In the genomic region with DNA sequence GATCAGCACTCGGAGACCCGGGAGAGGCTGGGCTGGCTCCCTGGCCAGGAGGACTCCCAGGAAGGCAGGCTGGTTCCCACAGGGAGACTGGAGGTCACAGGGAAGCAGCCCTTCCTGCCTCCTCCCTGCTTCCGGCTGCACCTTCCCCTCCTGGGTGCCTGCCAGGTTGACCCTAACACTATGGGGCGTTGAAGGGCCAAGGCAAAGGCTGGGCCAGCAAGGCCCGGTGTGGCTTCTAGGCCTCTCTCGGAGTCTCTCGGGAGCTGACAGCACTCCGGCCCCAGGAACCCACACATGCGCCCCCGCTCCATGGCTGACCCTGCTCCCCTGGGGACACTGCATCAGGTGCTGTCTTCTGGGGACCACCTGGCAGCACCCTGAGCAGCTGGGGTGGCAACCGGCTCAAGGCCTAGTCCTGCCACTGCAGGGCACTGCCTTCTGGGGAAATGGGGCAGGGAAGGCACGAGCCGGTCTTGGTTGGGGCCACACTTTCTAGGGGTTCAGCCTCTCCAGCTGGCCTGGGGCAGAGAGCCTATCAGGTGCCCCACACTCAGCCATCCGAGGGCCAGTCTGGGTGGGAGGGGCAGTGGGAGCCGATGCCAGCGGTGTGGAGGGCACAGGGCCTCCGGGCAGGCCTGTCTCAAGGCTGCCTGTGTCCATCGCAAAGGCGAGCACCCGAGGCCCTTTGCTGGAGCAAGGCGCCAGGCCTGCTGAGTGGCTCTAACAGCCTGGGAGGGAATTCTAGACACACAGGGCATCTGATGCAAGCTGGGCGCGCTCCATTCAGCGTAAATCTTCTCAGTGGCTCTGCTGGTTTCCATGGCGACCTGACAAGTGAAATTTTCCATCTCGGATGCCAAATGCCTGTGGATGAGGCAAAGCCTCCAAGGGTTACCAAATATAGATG, we compare ENCODE assay signal across 10 cellular contexts. TPM values are rescaled to one million over a fixed set of nuclear protein-coding genes. Genes with fewer than 3 reads are reported as not detected.
DNase-seq lines count a peak whose midpoint lies in the region; ATAC-seq, FAIRE-seq and TF ChIP-seq lines count a peak whose summit lies in the region.
"Had no signal": no experiment of that assay in that cellular context is flagged by ENCODE, and none has a peak within 500 bp of the region (broad histone marks: within the 10 kb centered on the region; RNA-seq: fewer than 3 reads in every experiment).

No MANE protein-coding gene starts in this region.

- peak overlapping the region; percentile 21 for H2AK5ac ChIP-seq in trophoblast cell (ENCODE audit: low read length)

- peak overlapping the region; percentile 36 for H3K14ac ChIP-seq in trophoblast cell (ENCODE audit: low read length)

- no peak overlapping the region for H3K27ac Mint-ChIP-seq in naive thymus-derived CD4-positive, alpha-beta T cell

- peaks cover 4% of the 10 kb centered on the region for H3K36me3 ChIP-seq in BLaER1
- H3K36me3 ChIP-seq in trophoblast cell (ENCODE audit: control insufficient read depth in 1 of 2, insufficient read depth in 2 of 2, low read length in 2 of 2), result peaks cover 0 to 2% of the 10 kb centered on the region in 2 experiments
- peaks cover 0 to 8% (median 0%) of the 10 kb centered on the region in 3 experiments for H3K36me3 ChIP-seq in naive thymus-derived CD4-positive, alpha-beta T cell (ENCODE audit: control insufficient read depth in 2 of 3, insufficient read depth in 3 of 3, low read length in 3 of 3)
- H3K36me3 ChIP-seq: pancreas had no signal

- FAIRE-seq in D721Med (lab: Jason Lieb, UNC), result no peak
- FAIRE-seq: pancreas had no signal

- H4K20me1 ChIP-seq in BLaER1, result no peaks in the 10 kb centered on the region

- no peak overlapping the region for H2BK5ac ChIP-seq in trophoblast cell (ENCODE audit: low read depth, low read length, poor library complexity)

- no peak for TF ChIP-seq CTCF in D721Med (IDR thresholded peaks at IDR 0.05; ENCODE audit: insufficient read depth, missing control alignments)

- H3K4me1 Mint-ChIP-seq in naive thymus-derived CD4-positive, alpha-beta T cell, result peaks cover 10 to 20% (median 15%) of the 10 kb centered on the region in 7 donors

- peak; percentile 79 for ATAC-seq in SK-N-SH treated with all-trans-retinoic acid at 6 μM for 48 hours
- ATAC-seq in naive thymus-derived CD4-positive, alpha-beta T cell, result no peak
- no peak for ATAC-seq in HG03045 (IDR thresholded peaks at IDR 0.05; ENCODE audit: unreplicated experiment)

- H3K27ac ChIP-seq in BLaER1 (peak overlapping the region; percentile 87), trophoblast cell (ENCODE audit: low read depth, low read length) (no peak overlapping the region)
- no peak overlapping the region for H3K27ac ChIP-seq in naive thymus-derived CD4-positive, alpha-beta T cell (ENCODE audit: low read depth, low read length)

- peak overlapping the region; percentile 32 for H2BK12ac ChIP-seq in trophoblast cell (ENCODE audit: low read length)

- CTCF ChIA-PET in naive thymus-derived CD4-positive, alpha-beta T cell (lab: Charles Lee), result interaction anchor here (2.1 kb wide), 1 partner anchor 80 kb away, joined by 12 read pairs; no protein-coding TSS in a partner anchor

- H3K4me1 ChIP-seq in BLaER1, result peaks cover 100% of the 10 kb centered on the region
- H3K4me1 ChIP-seq in trophoblast cell (ENCODE audit: control insufficient read depth in 1 of 2, insufficient read depth in 2 of 2, low read length in 2 of 2), result peaks cover 59 to 71% of the 10 kb centered on the region in 2 experiments
- H3K4me1 ChIP-seq in naive thymus-derived CD4-positive, alpha-beta T cell (ENCODE audit: control insufficient read depth in 2 of 2, insufficient read depth in 2 of 2, low read length in 2 of 2), result peaks cover 0 to 8% of the 10 kb centered on the region in 2 donors
- H3K4me1 ChIP-seq: pancreas had no signal

- H3K4me2 ChIP-seq in BLaER1 (peak overlapping the region; percentile 85), trophoblast cell (ENCODE audit: low read length) (no peak overlapping the region)

- peaks cover 0 to 9% (median 0%) of the 10 kb centered on the region in 5 donors for H3K36me3 Mint-ChIP-seq in naive thymus-derived CD4-positive, alpha-beta T cell

- H2AFZ ChIP-seq in trophoblast cell (ENCODE audit: insufficient read depth, low read length, poor library complexity), result peak overlapping the region; percentile 40

- peaks cover 0 to 9% (median 2%) of the 10 kb centered on the region in 5 donors for H3K27me3 Mint-ChIP-seq in naive thymus-derived CD4-positive, alpha-beta T cell

- H4K91ac ChIP-seq in trophoblast cell (ENCODE audit: low read depth, low read length), result peak overlapping the region; percentile 20

- H3K9ac ChIP-seq in BLaER1, result peak overlapping the region; percentile 73
- H3K9ac ChIP-seq in trophoblast cell (ENCODE audit: low read length), result no peak overlapping the region

- H3K4ac ChIP-seq in trophoblast cell (ENCODE audit: low read depth, low read length), result peak overlapping the region; percentile 2

- H3K79me1 ChIP-seq in trophoblast cell (ENCODE audit: low read length), result peaks cover 45% of the 10 kb centered on the region

- no peak overlapping the region for H3K4me3 ChIP-seq in BLaER1
- no peak overlapping the region for H3K4me3 ChIP-seq in trophoblast cell (ENCODE audit: low read depth, low read length)
- no peak overlapping the region for H3K4me3 ChIP-seq in naive thymus-derived CD4-positive, alpha-beta T cell (ENCODE audit: low read length)
- H3K4me3 ChIP-seq: pancreas had no signal

- no peaks in the 10 kb centered on the region for H3K9me3 Mint-ChIP-seq in naive thymus-derived CD4-positive, alpha-beta T cell

- no peak overlapping the region for H4K12ac ChIP-seq in trophoblast cell (ENCODE audit: low read depth, low read length)

- peak overlapping the region; percentile 8 for H3K18ac ChIP-seq in trophoblast cell (ENCODE audit: low read length)

- no peak overlapping the region for H4K8ac ChIP-seq in trophoblast cell (ENCODE audit: low read depth, low read length)

- H3K27me3 ChIP-seq in BLaER1 (no peaks in the 10 kb centered on the region), trophoblast cell (ENCODE audit: insufficient read depth, low read length) (no peaks in the 10 kb centered on the region)
- no peaks in the 10 kb centered on the region for H3K27me3 ChIP-seq in naive thymus-derived CD4-positive, alpha-beta T cell (ENCODE audit: control insufficient read depth in 2 of 2, insufficient read depth in 2 of 2, low read length in 2 of 2)
- H3K27me3 ChIP-seq: pancreas had no signal

- H3K4me3 Mint-ChIP-seq in naive thymus-derived CD4-positive, alpha-beta T cell, result no peak overlapping the region

- no peak overlapping the region for H3K23ac ChIP-seq in trophoblast cell (ENCODE audit: low read length)

- POLR2A ChIA-PET in naive thymus-derived CD4-positive, alpha-beta T cell (lab: Charles Lee), result no interaction called here

- peak; percentile 82 for DNase-seq in globus pallidus (ENCODE audit: low spot score)
- DNase-seq in trophoblast cell, result peak; percentile 99 to 100
- DNase-seq in NCI-H1092 (lab: John Stamatoyannopoulos, UW), result no peak
- no peak for DNase-seq in naive thymus-derived CD4-positive, alpha-beta T cell
- no peak for DNase-seq in D721Med (ENCODE audit: insufficient read length, low spot score)

- intact Hi-C loops in naive thymus-derived CD4-positive, alpha-beta T cell (cut with micrococcal nuclease), result no loop called here

- H3K9me3 ChIP-seq in BLaER1 (no peaks in the 10 kb centered on the region), trophoblast cell (ENCODE audit: insufficient read depth, low read depth, low read length) (no peaks in the 10 kb centered on the region)
- H3K9me3 ChIP-seq in naive thymus-derived CD4-positive, alpha-beta T cell (ENCODE audit: control insufficient read depth in 2 of 3, low read length in 3 of 3), result no peaks in the 10 kb centered on the region
- H3K9me3 ChIP-seq: pancreas had no signal

- H3K79me2 ChIP-seq in trophoblast cell (ENCODE audit: control insufficient read depth, insufficient read depth, low read length, poor library complexity), result peaks cover 4% of the 10 kb centered on the region

- WGBS in trophoblast cell (ENCODE audit: extremely low coverage, insufficient coverage, insufficient read length), result no CpG with 5 or more reads among the region's 26 CpGs

- H2BK120ac ChIP-seq in trophoblast cell (ENCODE audit: insufficient read depth, low read length, poor library complexity), result peak overlapping the region; percentile 26

TF ChIP-seq in SK-N-SH treated with all-trans-retinoic acid at 6 μM for 48 hours, 23 proteins besides CTCF, POLR2A, EP300 and RAD21:
- TF ChIP-seq TOX (CRISPR knock-in tag; IDR thresholded peaks at IDR 0.05; ENCODE audit: borderline replicate concordance) (no peak), CSDC2 (CRISPR knock-in tag; IDR thresholded peaks at IDR 0.05) (0 out of 2 replicates have a peak, but pooled peaks have one; percentile 61), BACH2 (CRISPR knock-in tag; IDR thresholded peaks at IDR 0.05; ENCODE audit: borderline replicate concordance) (no peak), ZFP3 (CRISPR knock-in tag; IDR thresholded peaks at IDR 0.05) (0 out of 2 replicates have a peak, but pooled peaks have one; percentile 44), ISL1 (CRISPR knock-in tag; IDR thresholded peaks at IDR 0.05) (peak; percentile 36; the same call in 1 of the 2 replicates)
- TF ChIP-seq, protein P1, sequence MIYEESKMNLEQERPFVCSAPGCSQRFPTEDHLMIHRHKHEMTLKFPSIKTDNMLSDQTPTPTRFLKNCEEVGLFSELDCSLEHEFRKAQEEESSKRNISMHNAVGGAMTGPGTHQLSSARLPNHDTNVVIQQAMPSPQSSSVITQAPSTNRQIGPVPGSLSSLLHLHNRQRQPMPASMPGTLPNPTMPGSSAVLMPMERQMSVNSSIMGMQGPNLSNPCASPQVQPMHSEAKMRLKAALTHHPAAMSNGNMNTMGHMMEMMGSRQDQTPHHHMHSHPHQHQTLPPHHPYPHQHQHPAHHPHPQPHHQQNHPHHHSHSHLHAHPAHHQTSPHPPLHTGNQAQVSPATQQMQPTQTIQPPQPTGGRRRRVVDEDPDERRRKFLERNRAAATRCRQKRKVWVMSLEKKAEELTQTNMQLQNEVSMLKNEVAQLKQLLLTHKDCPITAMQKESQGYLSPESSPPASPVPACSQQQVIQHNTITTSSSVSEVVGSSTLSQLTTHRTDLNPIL (CRISPR knock-in tag; IDR thresholded peaks at IDR 0.05; ENCODE audit: low read depth), result no peak
TF ChIP-seq in SK-N-SH treated with all-trans-retinoic acid at 6 μM for 48 hours: peak in this region for 3.

RNA-seq across cellular contexts. Expression of a gene that starts 5.6 kb away (rescaled TPM):
- polyA plus RNA-seq in trophoblast cell (2013), result 164 and 171 TPM in 2 replicates
- 10 to 100 TPM in 3 of 5 experiments, 1 to 10 TPM in 2; 1.4 to 16.7 (median 11.5) TPM for total RNA-seq in naive thymus-derived CD4-positive, alpha-beta T cell
- not detected for polyA plus RNA-seq in naive thymus-derived CD4-positive, alpha-beta T cell

RNA-seq across cellular contexts. Expression of a gene that starts 45.1 kb away (rescaled TPM):
- polyA plus RNA-seq in trophoblast cell (2013), result 0.15 and 0.18 TPM in 2 replicates
- 1 to 10 TPM in 1 of 5 experiments, under 1 TPM in 2, not detected in 2; 0.38 to 1.1 (median 0.50) TPM for total RNA-seq in naive thymus-derived CD4-positive, alpha-beta T cell
- polyA plus RNA-seq in naive thymus-derived CD4-positive, alpha-beta T cell, result not detected
- total RNA-seq: HT1080 had no signal

Comparison
In these comparisons a context has a peak if more than half of its experiments do, and no peak if none do; other contexts are left out.
1. DNase-seq: peak in globus pallidus (single experiment) and trophoblast cell (2 of 2); none in NCI-H1092 (single experiment), naive thymus-derived CD4-positive, alpha-beta T cell (0 of 9) and D721Med (single experiment).